23 cellular contexts compared by ENCODE assay signal in genomic region chr18:51266736-51267135, GRCh38.
DNase-seq lines count a peak whose midpoint lies in the region; ATAC-seq and TF ChIP-seq lines count a peak whose summit lies in the region.
"Had no signal": no experiment of that assay in that cellular context is flagged by ENCODE, and none has a peak within 500 bp of the region (broad histone marks: within the 10 kb centered on the region; RNA-seq: fewer than 3 reads in every experiment).

No MANE protein-coding gene starts in this region.

- no peak overlapping the region for H3K4me3 Mint-ChIP-seq in stimulated activated naive CD8-positive, alpha-beta T cell treated with anti-CD3 and anti-CD28 coated beads, Interleukin-15, amount 100 ng/mL, for 72 hours
- H3K4me3 Mint-ChIP-seq in stimulated activated effector memory CD8-positive, alpha-beta T cell treated with anti-CD3 and anti-CD28 coated beads, Interleukin-12 subunit alpha, Interleukin-12 subunit beta, amount 100 ng/mL, for 72 hours: no peak overlapping the region
- H3K4me3 Mint-ChIP-seq: activated naive CD4-positive, alpha-beta T cell treated with anti-CD3 and anti-CD28 coated beads, Interleukin-2, amount 10 ng/mL, durations not matched to agents 7 days and 5 days; stimulated activated memory B cell treated with anti-CD40 and anti-IgM and Interleukin-4, amounts not matched to agents 10 μg/mL and 1 μg/mL and 100 μg/mL, for 72 hours had no signal

- no peak overlapping the region for H3K27ac Mint-ChIP-seq in stimulated activated naive CD8-positive, alpha-beta T cell treated with anti-CD3 and anti-CD28 coated beads, Interleukin-15, amount 100 ng/mL, for 72 hours
- no peak overlapping the region for H3K27ac Mint-ChIP-seq in stimulated activated effector memory CD8-positive, alpha-beta T cell treated with anti-CD3 and anti-CD28 coated beads, Interleukin-12 subunit alpha, Interleukin-12 subunit beta, amount 100 ng/mL, for 72 hours
- H3K27ac Mint-ChIP-seq: activated naive CD4-positive, alpha-beta T cell treated with anti-CD3 and anti-CD28 coated beads, Interleukin-2, amount 10 ng/mL, durations not matched to agents 7 days and 5 days; stimulated activated memory B cell treated with anti-CD40 and anti-IgM and Interleukin-4, amounts not matched to agents 10 μg/mL and 1 μg/mL and 100 μg/mL, for 72 hours had no signal

- H3K4me1 Mint-ChIP-seq in stimulated activated naive CD8-positive, alpha-beta T cell treated with anti-CD3 and anti-CD28 coated beads, Interleukin-15, amount 100 ng/mL, for 72 hours: no peaks in the 10 kb centered on the region
- no peaks in the 10 kb centered on the region for H3K4me1 Mint-ChIP-seq in stimulated activated effector memory CD8-positive, alpha-beta T cell treated with anti-CD3 and anti-CD28 coated beads, Interleukin-12 subunit alpha, Interleukin-12 subunit beta, amount 100 ng/mL, for 72 hours
- H3K4me1 Mint-ChIP-seq: activated naive CD4-positive, alpha-beta T cell treated with anti-CD3 and anti-CD28 coated beads, Interleukin-2, amount 10 ng/mL, durations not matched to agents 7 days and 5 days; stimulated activated memory B cell treated with anti-CD40 and anti-IgM and Interleukin-4, amounts not matched to agents 10 μg/mL and 1 μg/mL and 100 μg/mL, for 72 hours had no signal

- H3K4me3 ChIP-seq in cardiac fibroblast (replicated peaks in 1 of 2; ENCODE audit: low read depth in 2 of 2, low read length in 2 of 2): no peak overlapping the region
- H3K4me3 ChIP-seq: ascending aorta, gastroesophageal sphincter, Peyer's patch, thyroid gland had no signal

- peaks cover 0 to 9% of the 10 kb centered on the region in 2 donors for H3K9me3 Mint-ChIP-seq in stimulated activated naive CD8-positive, alpha-beta T cell treated with anti-CD3 and anti-CD28 coated beads, Interleukin-15, amount 100 ng/mL, for 72 hours
- no peaks in the 10 kb centered on the region for H3K9me3 Mint-ChIP-seq in stimulated activated effector memory CD8-positive, alpha-beta T cell treated with anti-CD3 and anti-CD28 coated beads, Interleukin-12 subunit alpha, Interleukin-12 subunit beta, amount 100 ng/mL, for 72 hours
- H3K9me3 Mint-ChIP-seq: activated naive CD4-positive, alpha-beta T cell treated with anti-CD3 and anti-CD28 coated beads, Interleukin-2, amount 10 ng/mL, durations not matched to agents 7 days and 5 days; stimulated activated memory B cell treated with anti-CD40 and anti-IgM and Interleukin-4, amounts not matched to agents 10 μg/mL and 1 μg/mL and 100 μg/mL, for 72 hours had no signal

- no peak for DNase-seq in stimulated activated naive CD8-positive, alpha-beta T cell treated with anti-CD3 and anti-CD28 coated beads, Interleukin-15, amount 100 ng/mL, for 72 hours
- DNase-seq in stimulated activated naive CD8-positive, alpha-beta T cell treated with anti-CD3 and anti-CD28 coated beads, Interleukin-15, Interleukin-2, amounts not matched to agents 100 U/mL and 50 U/mL, for 24 hours: no peak
- peak; percentile 56 for DNase-seq in NOMO-1 treated with dmso at 0.1 percent for 144 hours (lab: John Stamatoyannopoulos, UW; ENCODE audit: unreplicated experiment)
- DNase-seq in cardiac fibroblast (ENCODE audit: low read depth in 2 of 2): peak; percentile 26 to 28
- DNase-seq in stimulated activated effector memory CD8-positive, alpha-beta T cell treated with anti-CD3 and anti-CD28 coated beads, Interleukin-12 subunit alpha, Interleukin-12 subunit beta, amount 100 ng/mL, for 72 hours (ENCODE audit: low spot score in 2 of 2): no peak
- no peak for DNase-seq in NCI-H524 treated with DMSO at 0.1 percent for 48 hours (lab: John Stamatoyannopoulos, UW)
- DNase-seq in stimulated activated CD4-positive, alpha-beta T cell treated with anti-CD3 and anti-CD28 coated beads, Interleukin-1b, Interleukin-23, amount 100 ng/mL, for 48 hours: no peak
- DNase-seq: activated CD4-positive, alpha-beta T cell treated with anti-CD3 and anti-CD28 coated beads, Interleukin-2, amount 50 U/mL, for 4 hours; activated naive CD4-positive, alpha-beta T cell treated with anti-CD3 and anti-CD28 coated beads, Interleukin-2, amount 10 ng/mL, durations not matched to agents 7 days and 5 days; activated T-cell treated with anti-CD3 and anti-CD28 coated beads, Interleukin-2, amount 50 U/mL, for 1 hour; DMS 273 treated with DMSO at 0.1 percent for 48 hours; left cardiac atrium; midbrain; NCI-H1048; NCI-H2107; NCI-H526 treated with DMSO at 0.1 percent for 48 hours; Peyer's patch; SW 1271; thyroid gland had no signal

- H3K27me3 Mint-ChIP-seq in stimulated activated naive CD8-positive, alpha-beta T cell treated with anti-CD3 and anti-CD28 coated beads, Interleukin-15, amount 100 ng/mL, for 72 hours: peaks cover 17% of the 10 kb centered on the region
- H3K27me3 Mint-ChIP-seq: activated naive CD4-positive, alpha-beta T cell treated with anti-CD3 and anti-CD28 coated beads, Interleukin-2, amount 10 ng/mL, durations not matched to agents 7 days and 5 days had no signal

- no peaks in the 10 kb centered on the region for H3K36me3 Mint-ChIP-seq in stimulated activated effector memory CD8-positive, alpha-beta T cell treated with anti-CD3 and anti-CD28 coated beads, Interleukin-12 subunit alpha, Interleukin-12 subunit beta, amount 100 ng/mL, for 72 hours
- H3K36me3 Mint-ChIP-seq: activated naive CD4-positive, alpha-beta T cell treated with anti-CD3 and anti-CD28 coated beads, Interleukin-2, amount 10 ng/mL, durations not matched to agents 7 days and 5 days had no signal

- no peak for TF ChIP-seq CTCF in cardiac fibroblast (IDR thresholded peaks at IDR 0.05; ENCODE audit: low read depth, low read length)

- peak; percentile 52 for ATAC-seq in stimulated activated naive CD8-positive, alpha-beta T cell treated with anti-CD3 and anti-CD28 coated beads, Interleukin-15, amount 100 ng/mL, for 72 hours
- ATAC-seq in stimulated activated naive CD8-positive, alpha-beta T cell treated with anti-CD3 and anti-CD28 coated beads, Interleukin-15, Interleukin-2, amounts not matched to agents 100 U/mL and 50 U/mL, for 24 hours: no peak
- peak; percentile 71 for ATAC-seq in stimulated activated effector memory CD8-positive, alpha-beta T cell treated with anti-CD3 and anti-CD28 coated beads, Interleukin-12 subunit alpha, Interleukin-12 subunit beta, amount 100 ng/mL, for 72 hours
- no peak for ATAC-seq in HG03457 (IDR thresholded peaks at IDR 0.05; ENCODE audit: unreplicated experiment)
- ATAC-seq: gastroesophageal sphincter; left cardiac atrium; stimulated activated memory B cell treated with anti-CD40 and anti-IgM and Interleukin-4, amounts not matched to agents 10 μg/mL and 1 μg/mL and 100 μg/mL, for 72 hours had no signal

Comparison
In these comparisons a context has a peak if more than half of its experiments do, and no peak if none do; other contexts are left out.
1. ATAC-seq: peak in stimulated activated naive CD8-positive, alpha-beta T cell treated with anti-CD3 and anti-CD28 coated beads, Interleukin-15, amount 100 ng/mL, for 72 hours (single experiment) and stimulated activated effector memory CD8-positive, alpha-beta T cell treated with anti-CD3 and anti-CD28 coated beads, Interleukin-12 subunit alpha, Interleukin-12 subunit beta, amount 100 ng/mL, for 72 hours (single experiment); none in stimulated activated naive CD8-positive, alpha-beta T cell treated with anti-CD3 and anti-CD28 coated beads, Interleukin-15, Interleukin-2, amounts not matched to agents 100 U/mL and 50 U/mL, for 24 hours (single experiment) and HG03457 (single experiment).
2. DNase-seq: peak in NOMO-1 treated with dmso at 0.1 percent for 144 hours (single experiment) and cardiac fibroblast (2 of 2); none in stimulated activated naive CD8-positive, alpha-beta T cell treated with anti-CD3 and anti-CD28 coated beads, Interleukin-15, amount 100 ng/mL, for 72 hours (0 of 2), stimulated activated naive CD8-positive, alpha-beta T cell treated with anti-CD3 and anti-CD28 coated beads, Interleukin-15, Interleukin-2, amounts not matched to agents 100 U/mL and 50 U/mL, for 24 hours (single experiment), stimulated activated effector memory CD8-positive, alpha-beta T cell treated with anti-CD3 and anti-CD28 coated beads, Interleukin-12 subunit alpha, Interleukin-12 subunit beta, amount 100 ng/mL, for 72 hours (0 of 2), NCI-H524 treated with DMSO at 0.1 percent for 48 hours (single experiment) and stimulated activated CD4-positive, alpha-beta T cell treated with anti-CD3 and anti-CD28 coated beads, Interleukin-1b, Interleukin-23, amount 100 ng/mL, for 48 hours (single experiment).